ENCODE assay signal across 8 cellular contexts in genomic region chr1:154968731-154969130, GRCh38. TPM values are rescaled to one million over a fixed set of nuclear protein-coding genes. Genes with fewer than 3 reads are reported as not detected.
DNase-seq lines count a peak whose midpoint lies in the region; ATAC-seq and TF ChIP-seq lines count a peak whose summit lies in the region.

No MANE protein-coding gene starts in this region.

- peaks cover 51% of the 10 kb centered on the region for H3K79me2 ChIP-seq in Loucy (ENCODE audit: insufficient read depth, low read length)
- peaks cover 96% of the 10 kb centered on the region for H3K79me2 ChIP-seq in MM.1S (ENCODE audit: low read length)

- peak overlapping the region in 8 of 9 donors; percentile 36 to 86 (median 66) for H3K27ac Mint-ChIP-seq in naive thymus-derived CD4-positive, alpha-beta T cell

- H3K9me2 ChIP-seq in Loucy (replicated peaks; ENCODE audit: low read depth, low read length) (no peaks in the 10 kb centered on the region), MM.1S (replicated peaks; ENCODE audit: insufficient read depth, low read length) (no peaks in the 10 kb centered on the region)

- H3K4me3 Mint-ChIP-seq in naive thymus-derived CD4-positive, alpha-beta T cell: no peak overlapping the region

- H3K36me3 Mint-ChIP-seq in naive thymus-derived CD4-positive, alpha-beta T cell: peaks cover 0 to 18% (median 2%) of the 10 kb centered on the region in 5 donors

- H3K9me3 ChIP-seq in AG04450 (ENCODE audit: control insufficient read depth, insufficient read depth, low read length): peaks cover 3% of the 10 kb centered on the region; the same call in 1 of the 2 replicates
- H3K9me3 ChIP-seq in Loucy (ENCODE audit: insufficient read depth, low read depth, low read length): no peaks in the 10 kb centered on the region
- H3K9me3 ChIP-seq in ectodermal cell (ENCODE audit: control insufficient read depth, low read length): no peaks in the 10 kb centered on the region
- H3K9me3 ChIP-seq in naive thymus-derived CD4-positive, alpha-beta T cell (ENCODE audit: control insufficient read depth in 2 of 3, low read length in 3 of 3): no peaks in the 10 kb centered on the region
- no peaks in the 10 kb centered on the region for H3K9me3 ChIP-seq in MM.1S (replicated peaks; ENCODE audit: insufficient read depth, low read length)

- no peaks in the 10 kb centered on the region for H3K27me3 Mint-ChIP-seq in naive thymus-derived CD4-positive, alpha-beta T cell

- POLR2A ChIA-PET in AG04450 (lab: Yijun Ruan, JAX): no interaction called here
- POLR2A ChIA-PET in naive thymus-derived CD4-positive, alpha-beta T cell (lab: Charles Lee): interaction anchor here (11.7 kb wide), 1 partner anchor 8 kb away, joined by 160 read pairs; the partner anchor contains the start of genes PBXIP1 and PYGO2

- H3K4me1 ChIP-seq in Loucy (ENCODE audit: insufficient read depth, low read length, poor library complexity, severe bottlenecking) (peaks cover 36% of the 10 kb centered on the region), ectodermal cell (ENCODE audit: control insufficient read depth, insufficient read depth, low read length) (peaks cover 40% of the 10 kb centered on the region), MM.1S (ENCODE audit: low read length) (peaks cover 38% of the 10 kb centered on the region)
- peaks cover 20 to 26% of the 10 kb centered on the region in 2 donors for H3K4me1 ChIP-seq in naive thymus-derived CD4-positive, alpha-beta T cell (ENCODE audit: control insufficient read depth in 2 of 2, insufficient read depth in 2 of 2, low read length in 2 of 2)

- H3F3A ChIP-seq in Loucy (ENCODE audit: low read depth): peaks cover under 1% of the 10 kb centered on the region; the same call in 1 of the 2 replicates
- peaks cover 22% of the 10 kb centered on the region for H3F3A ChIP-seq in MM.1S (ENCODE audit: insufficient read depth, low read length)

- H3K4me3 ChIP-seq in AG04450 (ENCODE audit: low read depth, low read length) (peak overlapping the region; percentile 61), Loucy (ENCODE audit: low read length, poor library complexity, severe bottlenecking) (no peak overlapping the region), ectodermal cell (ENCODE audit: insufficient read depth, low read depth, low read length) (peak overlapping the region; percentile 64), MM.1S (ENCODE audit: low read length) (no peak overlapping the region)
- H3K4me3 ChIP-seq in naive thymus-derived CD4-positive, alpha-beta T cell (ENCODE audit: low read length): no peak overlapping the region

- peak overlapping the region; percentile 70 for H3K4me2 ChIP-seq in Loucy (ENCODE audit: low read depth, low read length, poor library complexity, severe bottlenecking)
- H3K4me2 ChIP-seq in MM.1S (ENCODE audit: low read depth, low read length): no peak overlapping the region

- H3K27me3 ChIP-seq in AG04450 (ENCODE audit: control insufficient read depth, insufficient read depth, low read length) (no peaks in the 10 kb centered on the region), Loucy (ENCODE audit: insufficient read depth, low read length, poor library complexity, severe bottlenecking) (no peaks in the 10 kb centered on the region), ectodermal cell (ENCODE audit: control insufficient read depth, insufficient read depth, low read length, poor library complexity, severe bottlenecking) (no peaks in the 10 kb centered on the region), MM.1S (replicated peaks; ENCODE audit: insufficient read depth, low read length) (no peaks in the 10 kb centered on the region)
- no peaks in the 10 kb centered on the region for H3K27me3 ChIP-seq in naive thymus-derived CD4-positive, alpha-beta T cell (ENCODE audit: control insufficient read depth in 2 of 2, insufficient read depth in 2 of 2, low read length in 2 of 2)

- TF ChIP-seq CTCF in AG04450 (IDR thresholded peaks at IDR 0.05; ENCODE audit: low read depth, low read length) (no peak), Loucy (conservative IDR thresholded peaks at IDR 0.05; ENCODE audit: low read length) (no peak), MM.1S (IDR thresholded peaks at IDR 0.05; ENCODE audit: low read length) (no peak)

- H3K9me3 Mint-ChIP-seq in naive thymus-derived CD4-positive, alpha-beta T cell: peaks cover 0 to 2% (median 0%) of the 10 kb centered on the region in 11 donors

- H4K20me1 ChIP-seq in Loucy (ENCODE audit: insufficient read depth, low read length, poor library complexity, severe bottlenecking) (peaks cover 13% of the 10 kb centered on the region), MM.1S (ENCODE audit: insufficient read depth, low read length) (no peaks in the 10 kb centered on the region)

- H2AFZ ChIP-seq in Loucy (ENCODE audit: low read length) (no peak overlapping the region), MM.1S (ENCODE audit: low read length) (no peak overlapping the region)

- H3K36me3 ChIP-seq in Loucy (ENCODE audit: insufficient read depth, low read length) (peaks cover 32% of the 10 kb centered on the region; the same call in 1 of the 2 replicates), ectodermal cell (ENCODE audit: control insufficient read depth, insufficient read depth, low read length) (peaks cover 24% of the 10 kb centered on the region), MM.1S (replicated peaks; ENCODE audit: insufficient read depth, low read length) (peaks cover 21% of the 10 kb centered on the region)
- H3K36me3 ChIP-seq in naive thymus-derived CD4-positive, alpha-beta T cell (ENCODE audit: control insufficient read depth in 2 of 3, insufficient read depth in 3 of 3, low read length in 3 of 3): peaks cover 13 to 75% (median 19%) of the 10 kb centered on the region in 3 experiments

- intact Hi-C loops in naive thymus-derived CD4-positive, alpha-beta T cell (cut with micrococcal nuclease): no loop called here

- H3K9ac ChIP-seq in Loucy (ENCODE audit: low read depth, low read length, poor library complexity, severe bottlenecking): peak overlapping the region; percentile 52
- H3K9ac ChIP-seq in MM.1S (ENCODE audit: low read length): no peak overlapping the region; the same call in 1 of the 2 replicates

- DNase-seq in AG04450 (ENCODE audit: low read depth, low spot score) (no peak), MM.1S (no peak), epidermal melanocyte (ENCODE audit: insufficient read length, low spot score) (no peak), UCSD-AML1 (lab: John Stamatoyannopoulos, UW; ENCODE audit: unreplicated experiment) (no peak)
- no peak for DNase-seq in naive thymus-derived CD4-positive, alpha-beta T cell

- H3K27ac ChIP-seq in AG04450 (ENCODE audit: low read depth, low read length) (no peak overlapping the region), ectodermal cell (ENCODE audit: insufficient read depth, low read depth, low read length, poor library complexity, severe bottlenecking) (no peak overlapping the region), MM.1S (ENCODE audit: low read length) (no peak overlapping the region)
- H3K27ac ChIP-seq in naive thymus-derived CD4-positive, alpha-beta T cell (ENCODE audit: low read depth, low read length): peak overlapping the region; percentile 51

- WGBS in ectodermal cell, 2 experiments: 83 to 93% methylated on average over 3 of the region's 3 CpGs

- CTCF ChIA-PET in AG04450 (lab: Charles Lee): interaction anchor here (0.5 to 4.4 kb wide), 2 partner anchors 27 to 49 kb away, joined by 3 to 19 read pairs; no protein-coding TSS in a partner anchor
- CTCF ChIA-PET in naive thymus-derived CD4-positive, alpha-beta T cell (lab: Charles Lee): no interaction called here

- no peak for ATAC-seq in naive thymus-derived CD4-positive, alpha-beta T cell
- ATAC-seq in HG03521 (IDR thresholded peaks at IDR 0.05; ENCODE audit: unreplicated experiment): no peak

- H3K4me1 Mint-ChIP-seq in naive thymus-derived CD4-positive, alpha-beta T cell: peaks cover 30 to 55% (median 37%) of the 10 kb centered on the region in 7 donors

RNA-seq across cellular contexts. Expression of gene SHC1, which starts 1.8 kb away (rescaled TPM):
- 371 and 409 TPM in 2 replicates for polyA plus RNA-seq in AG04450 (2011; rRNA removed)
- 335 and 453 TPM in 2 replicates for polyA minus RNA-seq in AG04450 (2011; rRNA and poly(A)+ RNA removed)
- polyA plus RNA-seq in ectodermal cell (2013, experiment 1 of 4): 185 TPM
- 176 TPM for polyA plus RNA-seq in ectodermal cell (2013, experiment 2 of 4)
- polyA plus RNA-seq in ectodermal cell (2013, experiment 3 of 4): 110 TPM
- 131 TPM for polyA plus RNA-seq in ectodermal cell (2013, experiment 4 of 4)
- 10 to 100 TPM; 71.0 to 76.9 (median 73.7) TPM for total RNA-seq in naive thymus-derived CD4-positive, alpha-beta T cell
- polyA plus RNA-seq in naive thymus-derived CD4-positive, alpha-beta T cell: 10 to 100 TPM; 29.6 to 38.3 TPM

RNA-seq across cellular contexts. Expression of gene CKS1B, which starts 5.8 kb away (rescaled TPM):
- polyA plus RNA-seq in AG04450 (2011; rRNA removed): 66.4 and 81.3 TPM in 2 replicates
- polyA minus RNA-seq in AG04450 (2011; rRNA and poly(A)+ RNA removed): 32.1 and 34.2 TPM in 2 replicates
- polyA plus RNA-seq in ectodermal cell (2013, experiment 1 of 4): 267 TPM
- 261 TPM for polyA plus RNA-seq in ectodermal cell (2013, experiment 2 of 4)
- polyA plus RNA-seq in ectodermal cell (2013, experiment 3 of 4): 286 TPM
- polyA plus RNA-seq in ectodermal cell (2013, experiment 4 of 4): 304 TPM
- total RNA-seq in naive thymus-derived CD4-positive, alpha-beta T cell: 100 to 1,000 TPM in 1 of 5 experiments, 10 to 100 TPM in 3, 1 to 10 TPM in 1; 8.4 to 105 (median 10.2) TPM
- 10 to 100 TPM; 37.1 to 55.2 TPM for polyA plus RNA-seq in naive thymus-derived CD4-positive, alpha-beta T cell

RNA-seq across cellular contexts. Expression of gene PYGO2, which starts 7.1 kb away (rescaled TPM):
- 18.1 and 19.3 TPM in 2 replicates for polyA plus RNA-seq in AG04450 (2011; rRNA removed)
- polyA minus RNA-seq in AG04450 (2011; rRNA and poly(A)+ RNA removed): 14.3 and 14.8 TPM in 2 replicates
- 64.5 TPM for polyA plus RNA-seq in ectodermal cell (2013, experiment 1 of 4)
- 69.0 TPM for polyA plus RNA-seq in ectodermal cell (2013, experiment 2 of 4)
- polyA plus RNA-seq in ectodermal cell (2013, experiment 3 of 4): 48.8 TPM
- 49.3 TPM for polyA plus RNA-seq in ectodermal cell (2013, experiment 4 of 4)
- 10 to 100 TPM; 33.0 to 69.5 (median 46.2) TPM for total RNA-seq in naive thymus-derived CD4-positive, alpha-beta T cell
- polyA plus RNA-seq in naive thymus-derived CD4-positive, alpha-beta T cell: 10 to 100 TPM; 33.0 to 64.0 TPM

RNA-seq across cellular contexts. Expression of gene PBXIP1, which starts 12.8 kb away (rescaled TPM):
- 72.2 and 87.1 TPM in 2 replicates for polyA plus RNA-seq in AG04450 (2011; rRNA removed)
- 36.1 and 49.5 TPM in 2 replicates for polyA minus RNA-seq in AG04450 (2011; rRNA and poly(A)+ RNA removed)
- polyA plus RNA-seq in ectodermal cell (2013, experiment 1 of 4): 79.7 TPM
- 98.5 TPM for polyA plus RNA-seq in ectodermal cell (2013, experiment 2 of 4)
- 57.5 TPM for polyA plus RNA-seq in ectodermal cell (2013, experiment 3 of 4)
- 67.6 TPM for polyA plus RNA-seq in ectodermal cell (2013, experiment 4 of 4)
- total RNA-seq in naive thymus-derived CD4-positive, alpha-beta T cell: 100 to 1,000 TPM; 107 to 390 (median 383) TPM
- polyA plus RNA-seq in naive thymus-derived CD4-positive, alpha-beta T cell: 100 to 1,000 TPM; 234 to 318 TPM

RNA-seq across cellular contexts. Expression of gene FLAD1, which starts 14.4 kb away (rescaled TPM):
- 21.1 and 30.2 TPM in 2 replicates for polyA plus RNA-seq in AG04450 (2011; rRNA removed)
- polyA minus RNA-seq in AG04450 (2011; rRNA and poly(A)+ RNA removed): 35.7 and 52.2 TPM in 2 replicates
- 59.1 TPM for polyA plus RNA-seq in ectodermal cell (2013, experiment 1 of 4)
- 69.3 TPM for polyA plus RNA-seq in ectodermal cell (2013, experiment 2 of 4)
- 50.1 TPM for polyA plus RNA-seq in ectodermal cell (2013, experiment 3 of 4)
- polyA plus RNA-seq in ectodermal cell (2013, experiment 4 of 4): 56.7 TPM
- total RNA-seq in naive thymus-derived CD4-positive, alpha-beta T cell: 10 to 100 TPM; 24.4 to 50.2 (median 50.0) TPM
- 10 to 100 TPM; 33.3 to 45.8 TPM for polyA plus RNA-seq in naive thymus-derived CD4-positive, alpha-beta T cell

Comparison
In these comparisons a context has a peak if more than half of its experiments do, and no peak if none do; other contexts are left out.
1. H3K4me3 ChIP-seq: peak in AG04450 (single experiment) and ectodermal cell (single experiment); none in Loucy (single experiment), naive thymus-derived CD4-positive, alpha-beta T cell (single experiment) and MM.1S (single experiment).